In the genomic region with DNA sequence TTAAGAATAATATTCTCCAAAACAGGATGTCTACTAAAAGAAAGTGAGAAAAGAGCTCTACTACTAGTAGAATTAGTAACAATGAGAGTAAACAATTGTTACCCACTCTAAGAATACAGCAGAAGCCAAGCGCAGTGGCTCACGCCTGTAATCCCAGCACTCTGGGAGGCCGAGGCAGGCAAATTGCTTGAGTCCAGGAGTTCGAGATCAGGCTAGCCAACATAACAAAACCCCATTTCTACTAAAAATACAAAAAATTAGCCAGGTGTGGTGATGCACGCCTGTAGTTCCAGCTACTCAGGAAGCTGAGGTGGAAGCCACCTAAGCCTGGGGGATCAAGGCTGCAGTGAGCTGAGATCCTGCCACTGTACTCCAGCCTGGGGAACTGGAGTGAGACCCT, we compare ENCODE assay signal across 13 cellular contexts. TPM values are rescaled to one million over a fixed set of nuclear protein-coding genes. Genes with fewer than 3 reads are reported as not detected.
A peak's percentile ranks its signal among the peaks of the same experiment; 100 is the strongest.
DNase-seq lines count a peak whose midpoint lies in the region; ATAC-seq and TF ChIP-seq lines count a peak whose summit lies in the region.
"Had no signal": no experiment of that assay in that cellular context is flagged by ENCODE, and none has a peak within 500 bp of the region (broad histone marks: within the 10 kb centered on the region; RNA-seq: fewer than 3 reads in every experiment).

No MANE protein-coding gene starts in this region.

- no peaks in the 10 kb centered on the region for H3K27me3 Mint-ChIP-seq in CD4-positive, CD25-positive, alpha-beta regulatory T cell
- H3K27me3 Mint-ChIP-seq in activated CD4-positive, alpha-beta memory T cell treated with anti-CD3 and anti-CD28 coated beads, Interleukin-2, amount 10 ng/mL, durations not matched to agents 7 days and 5 days, result no peaks in the 10 kb centered on the region

- peaks cover 48% of the 10 kb centered on the region for H3K4me1 ChIP-seq in CD4-positive, CD25-positive, alpha-beta regulatory T cell (ENCODE audit: control insufficient read depth, insufficient read depth, low read length, poor library complexity, severe bottlenecking)
- H3K4me1 ChIP-seq in muscle layer of duodenum (ENCODE audit: control insufficient read depth in 1 of 2, insufficient read depth in 2 of 2, low read length in 2 of 2), result peaks cover 11 to 27% of the 10 kb centered on the region in 2 donors

- no peak for TF ChIP-seq POLR2A in lower leg skin (IDR thresholded peaks at IDR 0.05)

- no peak for ATAC-seq in CD4-positive, CD25-positive, alpha-beta regulatory T cell (ENCODE audit: low read depth in 2 of 2)
- no peak for ATAC-seq in GM19351 (IDR thresholded peaks at IDR 0.05; ENCODE audit: unreplicated experiment)
- ATAC-seq: gastroesophageal sphincter, pancreas had no signal

- H3K4me3 Mint-ChIP-seq in CD4-positive, CD25-positive, alpha-beta regulatory T cell, result peak overlapping the region; percentile 10 to 99 (median 68)
- peak overlapping the region; percentile 11 for H3K4me3 Mint-ChIP-seq in activated CD4-positive, alpha-beta memory T cell treated with anti-CD3 and anti-CD28 coated beads, Interleukin-2, amount 10 ng/mL, durations not matched to agents 7 days and 5 days

- POLR2A ChIA-PET in activated CD4-positive, alpha-beta memory T cell treated with anti-CD3 and anti-CD28 coated beads, Interleukin-2, amount 10 ng/mL, durations not matched to agents 7 days and 5 days (lab: Charles Lee), result interaction anchor here (0.6 to 1.2 kb wide), 5 partner anchors 8 to 149 kb away, joined by 3 read pairs; partner anchors contain the start of genes PYM1 and RAB5B

- H3K36me3 ChIP-seq in CD4-positive, CD25-positive, alpha-beta regulatory T cell (ENCODE audit: control insufficient read depth, insufficient read depth, low read length), result peaks cover 34% of the 10 kb centered on the region
- H3K36me3 ChIP-seq in GM06990 (ENCODE audit: control insufficient read depth, insufficient read depth, low read length) (peaks cover 19% of the 10 kb centered on the region), muscle layer of duodenum (ENCODE audit: control insufficient read depth in 1 of 2, insufficient read depth in 2 of 2, low read length in 2 of 2) (peaks cover 31 to 44% of the 10 kb centered on the region in 2 donors)

- H3K36me3 Mint-ChIP-seq in CD4-positive, CD25-positive, alpha-beta regulatory T cell, result peaks cover 18% of the 10 kb centered on the region
- H3K36me3 Mint-ChIP-seq in activated CD4-positive, alpha-beta memory T cell treated with anti-CD3 and anti-CD28 coated beads, Interleukin-2, amount 10 ng/mL, durations not matched to agents 7 days and 5 days (ENCODE audit: low read depth), result peaks cover 63% of the 10 kb centered on the region

- no peaks in the 10 kb centered on the region for H3K9me3 ChIP-seq in CD4-positive, CD25-positive, alpha-beta regulatory T cell (ENCODE audit: control insufficient read depth in 2 of 2, low read length in 2 of 2)
- no peaks in the 10 kb centered on the region for H3K9me3 ChIP-seq in muscle layer of duodenum (ENCODE audit: control insufficient read depth in 1 of 2, low read length in 2 of 2)
- H3K9me3 ChIP-seq: gastroesophageal sphincter, pancreas, testis had no signal

- TF ChIP-seq CTCF in GM06990 (IDR thresholded peaks at IDR 0.05; ENCODE audit: insufficient read depth, low read length, poor library complexity, severe bottlenecking) (no peak), lower leg skin (IDR thresholded peaks at IDR 0.05) (no peak)

- H3K27me3 ChIP-seq in CD4-positive, CD25-positive, alpha-beta regulatory T cell (ENCODE audit: control insufficient read depth, insufficient read depth, low read length), result no peaks in the 10 kb centered on the region
- H3K27me3 ChIP-seq in GM06990 (replicated peaks; ENCODE audit: control insufficient read depth, insufficient read depth, low read length) (no peaks in the 10 kb centered on the region), muscle layer of duodenum (ENCODE audit: low read depth, low read length) (no peaks in the 10 kb centered on the region)
- H3K27me3 ChIP-seq: gastroesophageal sphincter, pancreas, testis had no signal

- DNase-seq in CD4-positive, CD25-positive, alpha-beta regulatory T cell, result peak in 1 of 3 donors; percentile 34
- DNase-seq in GM06990 (ENCODE audit: extremely low read depth, insufficient read length) (no peak), NCI-H2171 treated with DMSO at 0.1 percent for 48 hours (lab: John Stamatoyannopoulos, UW) (no peak), lower leg skin (ENCODE audit: low spot score in 2 of 2) (no peak)
- no peak for DNase-seq in activated CD4-positive, alpha-beta memory T cell treated with anti-CD3 and anti-CD28 coated beads, Interleukin-2, amount 10 ng/mL, durations not matched to agents 7 days and 5 days
- no peak for DNase-seq in activated CD4-positive, CD25-positive, alpha-beta regulatory T cell (lab: John Stamatoyannopoulos, UW)
- DNase-seq: DMS 273 treated with DMSO at 0.1 percent for 48 hours; pancreas; stimulated activated CD4-positive, alpha-beta T cell treated with anti-CD3 and anti-CD28 coated beads, Interleukin-4, amount 100 ng/mL, for 4 hours; testis had no signal

- H3K9me3 Mint-ChIP-seq in CD4-positive, CD25-positive, alpha-beta regulatory T cell, result peaks cover 0 to 1% (median 0%) of the 10 kb centered on the region in 7 donors
- H3K9me3 Mint-ChIP-seq in activated CD4-positive, alpha-beta memory T cell treated with anti-CD3 and anti-CD28 coated beads, Interleukin-2, amount 10 ng/mL, durations not matched to agents 7 days and 5 days, result no peaks in the 10 kb centered on the region

- H3K27ac ChIP-seq in CD4-positive, CD25-positive, alpha-beta regulatory T cell (ENCODE audit: insufficient read depth, low read length, poor library complexity, severe bottlenecking), result peak overlapping the region; percentile 56
- H3K27ac ChIP-seq in muscle layer of duodenum (ENCODE audit: low read length), result peak overlapping the region; percentile 27
- H3K27ac ChIP-seq: gastroesophageal sphincter, testis had no signal

- peaks cover 11 to 65% (median 42%) of the 10 kb centered on the region in 4 donors for H3K4me1 Mint-ChIP-seq in CD4-positive, CD25-positive, alpha-beta regulatory T cell
- peaks cover 57% of the 10 kb centered on the region for H3K4me1 Mint-ChIP-seq in activated CD4-positive, alpha-beta memory T cell treated with anti-CD3 and anti-CD28 coated beads, Interleukin-2, amount 10 ng/mL, durations not matched to agents 7 days and 5 days

- CTCF ChIA-PET in activated CD4-positive, alpha-beta memory T cell treated with anti-CD3 and anti-CD28 coated beads, Interleukin-2, amount 10 ng/mL, durations not matched to agents 7 days and 5 days (lab: Charles Lee), result interaction anchor here (0.5 to 1.8 kb wide), 10 partner anchors 86 to 893 kb away, joined by 3 to 6 read pairs (median 4); partner anchors contain the start of gene SUOX

- intact Hi-C loops in lower leg skin (cut with DNase I; ENCODE audit: low total_unique reads), result no loop called here

- WGBS in lower leg skin, 2 donors, result 79 to 92% methylated on average over 5 of the region's 5 CpGs

- peak overlapping the region; percentile 74 to 80 (median 78) for H3K27ac Mint-ChIP-seq in CD4-positive, CD25-positive, alpha-beta regulatory T cell
- H3K27ac Mint-ChIP-seq in activated CD4-positive, alpha-beta memory T cell treated with anti-CD3 and anti-CD28 coated beads, Interleukin-2, amount 10 ng/mL, durations not matched to agents 7 days and 5 days, result peak overlapping the region; percentile 46

- H3K4me3 ChIP-seq in CD4-positive, CD25-positive, alpha-beta regulatory T cell (ENCODE audit: low read depth, low read length), result peak overlapping the region; percentile 44
- H3K4me3 ChIP-seq in GM06990 (replicated peaks; ENCODE audit: low read depth, low read length) (peak overlapping the region; percentile 13; the same call in 1 of the 2 replicates), muscle layer of duodenum (ENCODE audit: low read depth in 1 of 2, low read length in 2 of 2) (no peak overlapping the region), lower leg skin (ENCODE audit: low read depth, poor library complexity, severe bottlenecking) (no peak overlapping the region)
- H3K4me3 ChIP-seq: gastroesophageal sphincter, pancreas, testis had no signal

RNA-seq across cellular contexts. Expression of gene DNAJC14, which starts 4.7 kb away (rescaled TPM):
- total RNA-seq in CD4-positive, CD25-positive, alpha-beta regulatory T cell, result 19.7 TPM
- 10 to 100 TPM; 38.3 to 43.0 (median 42.3) TPM for polyA plus RNA-seq in CD4-positive, CD25-positive, alpha-beta regulatory T cell
- 10 to 100 TPM; 32.3 to 32.5 TPM for total RNA-seq in activated CD4-positive, alpha-beta memory T cell treated with anti-CD3 and anti-CD28 coated beads, Interleukin-2, amount 10 ng/mL, durations not matched to agents 7 days and 5 days
- total RNA-seq in lower leg skin, result 10 to 100 TPM; 25.8 to 39.3 (median 36.1) TPM

RNA-seq across cellular contexts. Expression of gene ORMDL2, which starts 6.9 kb away (rescaled TPM):
- total RNA-seq in CD4-positive, CD25-positive, alpha-beta regulatory T cell, result 17.8 TPM
- polyA plus RNA-seq in CD4-positive, CD25-positive, alpha-beta regulatory T cell, result 100 to 1,000 TPM; 132 to 199 (median 140) TPM
- total RNA-seq in activated CD4-positive, alpha-beta memory T cell treated with anti-CD3 and anti-CD28 coated beads, Interleukin-2, amount 10 ng/mL, durations not matched to agents 7 days and 5 days, result 10 to 100 TPM; 56.3 to 60.2 TPM
- 10 to 100 TPM; 10.7 to 21.5 (median 17.8) TPM for total RNA-seq in lower leg skin

RNA-seq across cellular contexts. Expression of gene SARNP, which starts 7.2 kb away (rescaled TPM):
- 49.3 TPM for total RNA-seq in CD4-positive, CD25-positive, alpha-beta regulatory T cell
- 100 to 1,000 TPM; 109 to 159 (median 134) TPM for polyA plus RNA-seq in CD4-positive, CD25-positive, alpha-beta regulatory T cell
- total RNA-seq in activated CD4-positive, alpha-beta memory T cell treated with anti-CD3 and anti-CD28 coated beads, Interleukin-2, amount 10 ng/mL, durations not matched to agents 7 days and 5 days, result 10 to 100 TPM; 88.3 to 88.6 TPM
- 10 to 100 TPM; 36.8 to 62.1 (median 59.6) TPM for total RNA-seq in lower leg skin

RNA-seq across cellular contexts. Expression of gene MMP19, which starts 18.0 kb away (rescaled TPM):
- not detected for total RNA-seq in CD4-positive, CD25-positive, alpha-beta regulatory T cell
- polyA plus RNA-seq in CD4-positive, CD25-positive, alpha-beta regulatory T cell, result not detected
- total RNA-seq in activated CD4-positive, alpha-beta memory T cell treated with anti-CD3 and anti-CD28 coated beads, Interleukin-2, amount 10 ng/mL, durations not matched to agents 7 days and 5 days, result not detected
- total RNA-seq in lower leg skin, result 1 to 10 TPM; 3.4 to 9.0 (median 5.1) TPM

Comparison
In these comparisons a context has a peak if more than half of its experiments do, and no peak if none do; other contexts are left out.
1. H3K4me3 ChIP-seq: peak in CD4-positive, CD25-positive, alpha-beta regulatory T cell (single experiment) and GM06990 (single experiment); none in muscle layer of duodenum (0 of 2) and lower leg skin (single experiment).